Comparison of ENCODE assay signal across 1 cellular context in the genomic region with DNA sequence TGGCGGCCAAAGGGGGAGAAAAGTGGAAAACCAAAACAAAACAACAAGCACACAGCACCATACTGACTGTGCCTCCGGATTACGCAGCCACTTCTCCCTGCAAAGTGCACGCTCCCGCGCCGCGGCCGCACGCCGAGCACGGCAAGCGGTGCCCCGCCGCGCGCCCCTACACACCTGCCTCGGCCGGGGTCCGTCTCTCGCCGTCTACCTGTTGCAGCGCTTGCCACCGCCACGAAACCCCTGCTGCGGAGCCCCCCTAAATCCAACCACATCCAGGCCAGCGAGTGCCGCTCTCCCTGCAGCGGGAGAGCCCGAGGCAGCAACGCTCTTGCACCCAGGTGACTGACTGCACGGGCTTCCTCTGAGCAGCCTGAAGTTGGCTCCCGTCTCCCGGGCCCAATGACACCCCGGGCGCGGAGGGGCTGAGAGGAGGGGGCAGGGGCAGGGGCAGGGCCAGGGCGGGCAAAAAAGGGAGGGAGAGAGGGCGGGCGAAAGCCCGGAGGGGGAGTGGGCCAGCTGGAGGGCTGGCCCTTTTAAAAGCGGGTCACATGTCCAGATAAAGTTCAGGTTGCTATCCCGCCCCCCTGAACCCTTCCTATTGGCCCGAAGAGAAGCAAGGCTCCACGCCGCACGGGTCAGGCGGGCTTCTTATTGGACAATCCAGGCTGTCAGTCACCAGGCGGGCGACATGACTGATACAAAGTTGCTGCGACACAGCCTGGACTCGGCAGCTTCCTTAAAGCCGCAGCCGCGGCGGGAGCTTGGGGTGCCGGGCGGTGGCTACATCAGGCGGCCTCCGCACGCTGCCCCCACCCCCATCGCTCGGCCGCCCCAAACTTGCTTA.
TF ChIP-seq lines count a peak whose summit lies in the region.

Gene NR3C2 (minus strand): TSS at position 429 of the 844 bp plus-strand sequence.

TF ChIP-seq in HepG2, 621 proteins besides CTCF, POLR2A, EP300 and RAD21 (continued from another document and continues in another):
- peak; percentile 31; the same call in 1 of the 2 replicates for TF ChIP-seq ZBED4 (CRISPR knock-in tag; IDR thresholded peaks at IDR 0.05; ENCODE audit: borderline replicate concordance)
- no peak for TF ChIP-seq HNF1A (IDR thresholded peaks at IDR 0.05; ENCODE audit: low read depth)
- TF ChIP-seq HNF1A (CRISPR knock-in tag; IDR thresholded peaks at IDR 0.05; ENCODE audit: borderline replicate concordance): peak; percentile 46; the same call in 1 of the 2 replicates
- TF ChIP-seq YY1 (IDR thresholded peaks at IDR 0.05; ENCODE audit: insufficient read depth, insufficient replicate concordance, low read depth, low read length): peak; percentile 25
- TF ChIP-seq, protein P1, sequence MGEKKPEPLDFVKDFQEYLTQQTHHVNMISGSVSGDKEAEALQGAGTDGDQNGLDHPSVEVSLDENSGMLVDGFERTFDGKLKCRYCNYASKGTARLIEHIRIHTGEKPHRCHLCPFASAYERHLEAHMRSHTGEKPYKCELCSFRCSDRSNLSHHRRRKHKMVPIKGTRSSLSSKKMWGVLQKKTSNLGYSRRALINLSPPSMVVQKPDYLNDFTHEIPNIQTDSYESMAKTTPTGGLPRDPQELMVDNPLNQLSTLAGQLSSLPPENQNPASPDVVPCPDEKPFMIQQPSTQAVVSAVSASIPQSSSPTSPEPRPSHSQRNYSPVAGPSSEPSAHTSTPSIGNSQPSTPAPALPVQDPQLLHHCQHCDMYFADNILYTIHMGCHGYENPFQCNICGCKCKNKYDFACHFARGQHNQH (CRISPR knock-in tag; IDR thresholded peaks at IDR 0.05): peak; percentile 71
- peak; percentile 9 for TF ChIP-seq XRCC5 (optimal IDR thresholded peaks at IDR 0.05; ENCODE audit: low read length)
- TF ChIP-seq HNRNPLL (IDR thresholded peaks at IDR 0.05; ENCODE audit: low read depth, low read length, poor library complexity, severe bottlenecking): peak; percentile 29
- TF ChIP-seq ZNF570 (CRISPR knock-in tag; IDR thresholded peaks at IDR 0.05; ENCODE audit: borderline replicate concordance): no peak
- 0 out of 2 replicates have a peak, but pooled peaks have one; percentile 42 for TF ChIP-seq KMT2A (CRISPR knock-in tag; IDR thresholded peaks at IDR 0.05)
- TF ChIP-seq THAP9 (CRISPR knock-in tag; IDR thresholded peaks at IDR 0.05; ENCODE audit: borderline replicate concordance): peak; percentile 41; the same call in 1 of the 2 replicates
- peak; percentile 69 for TF ChIP-seq GABPB1 (CRISPR knock-in tag; IDR thresholded peaks at IDR 0.05)
- TF ChIP-seq ZNF704 (CRISPR knock-in tag; IDR thresholded peaks at IDR 0.05; ENCODE audit: borderline replicate concordance): 0 out of 2 replicates have a peak, but pooled peaks have one; percentile 41
- TF ChIP-seq DNMT1 (CRISPR knock-in tag; IDR thresholded peaks at IDR 0.05): no peak
- peak; percentile 53 for TF ChIP-seq ZNF883 (CRISPR knock-in tag; IDR thresholded peaks at IDR 0.05; ENCODE audit: not compliant biosample characterization)
- TF ChIP-seq ZNF567 (CRISPR knock-in tag; IDR thresholded peaks at IDR 0.05; ENCODE audit: borderline replicate concordance): no peak
- TF ChIP-seq KLF11 (CRISPR knock-in tag; IDR thresholded peaks at IDR 0.05): no peak
- TF ChIP-seq ZNF768 (CRISPR knock-in tag; IDR thresholded peaks at IDR 0.05): peak; percentile 19; the same call in 1 of the 2 replicates
- TF ChIP-seq SPEN (CRISPR knock-in tag; IDR thresholded peaks at IDR 0.05; ENCODE audit: low read depth): peak; percentile 21; the same call in 1 of the 2 replicates
- 0 out of 2 replicates have a peak, but pooled peaks have one; percentile 50 for TF ChIP-seq KAT8 (CRISPR knock-in tag; IDR thresholded peaks at IDR 0.05)
- peak; percentile 67; the same call in 1 of the 2 replicates for TF ChIP-seq KDM5B (CRISPR knock-in tag; IDR thresholded peaks at IDR 0.05; ENCODE audit: borderline replicate concordance)
- peak; percentile 69 for TF ChIP-seq ZFP82 (CRISPR knock-in tag; IDR thresholded peaks at IDR 0.05; ENCODE audit: borderline replicate concordance)
- peak; percentile 74 for TF ChIP-seq CREM (IDR thresholded peaks at IDR 0.05)
- TF ChIP-seq CREM (CRISPR knock-in tag; IDR thresholded peaks at IDR 0.05): no peak
- TF ChIP-seq CREB1 (IDR thresholded peaks at IDR 0.05): peak; percentile 82
- TF ChIP-seq CREB1 (CRISPR knock-in tag; IDR thresholded peaks at IDR 0.05): peak; percentile 84
- TF ChIP-seq MAZ (IDR thresholded peaks at IDR 0.05; ENCODE audit: borderline replicate concordance, low read depth, low read length): peak; percentile 48
- peak; percentile 56; the same call in 1 of the 2 replicates for TF ChIP-seq MAZ (CRISPR knock-in tag; IDR thresholded peaks at IDR 0.05; ENCODE audit: low read depth)
- TF ChIP-seq MYC (CRISPR knock-in tag; IDR thresholded peaks at IDR 0.05; ENCODE audit: borderline replicate concordance): 0 out of 2 replicates have a peak, but pooled peaks have one; percentile 19
- TF ChIP-seq, protein P2, sequence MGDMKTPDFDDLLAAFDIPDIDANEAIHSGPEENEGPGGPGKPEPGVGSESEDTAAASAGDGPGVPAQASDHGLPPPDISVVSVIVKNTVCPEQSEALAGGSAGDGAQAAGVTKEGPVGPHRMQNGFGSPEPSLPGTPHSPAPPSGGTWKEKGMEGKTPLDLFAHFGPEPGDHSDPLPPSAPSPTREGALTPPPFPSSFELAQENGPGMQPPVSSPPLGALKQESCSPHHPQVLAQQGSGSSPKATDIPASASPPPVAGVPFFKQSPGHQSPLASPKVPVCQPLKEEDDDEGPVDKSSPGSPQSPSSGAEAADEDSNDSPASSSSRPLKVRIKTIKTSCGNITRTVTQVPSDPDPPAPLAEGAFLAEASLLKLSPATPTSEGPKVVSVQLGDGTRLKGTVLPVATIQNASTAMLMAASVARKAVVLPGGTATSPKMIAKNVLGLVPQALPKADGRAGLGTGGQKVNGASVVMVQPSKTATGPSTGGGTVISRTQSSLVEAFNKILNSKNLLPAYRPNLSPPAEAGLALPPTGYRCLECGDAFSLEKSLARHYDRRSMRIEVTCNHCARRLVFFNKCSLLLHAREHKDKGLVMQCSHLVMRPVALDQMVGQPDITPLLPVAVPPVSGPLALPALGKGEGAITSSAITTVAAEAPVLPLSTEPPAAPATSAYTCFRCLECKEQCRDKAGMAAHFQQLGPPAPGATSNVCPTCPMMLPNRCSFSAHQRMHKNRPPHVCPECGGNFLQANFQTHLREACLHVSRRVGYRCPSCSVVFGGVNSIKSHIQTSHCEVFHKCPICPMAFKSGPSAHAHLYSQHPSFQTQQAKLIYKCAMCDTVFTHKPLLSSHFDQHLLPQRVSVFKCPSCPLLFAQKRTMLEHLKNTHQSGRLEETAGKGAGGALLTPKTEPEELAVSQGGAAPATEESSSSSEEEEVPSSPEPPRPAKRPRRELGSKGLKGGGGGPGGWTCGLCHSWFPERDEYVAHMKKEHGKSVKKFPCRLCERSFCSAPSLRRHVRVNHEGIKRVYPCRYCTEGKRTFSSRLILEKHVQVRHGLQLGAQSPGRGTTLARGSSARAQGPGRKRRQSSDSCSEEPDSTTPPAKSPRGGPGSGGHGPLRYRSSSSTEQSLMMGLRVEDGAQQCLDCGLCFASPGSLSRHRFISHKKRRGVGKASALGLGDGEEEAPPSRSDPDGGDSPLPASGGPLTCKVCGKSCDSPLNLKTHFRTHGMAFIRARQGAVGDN (CRISPR knock-in tag; IDR thresholded peaks at IDR 0.05): peak; percentile 69
- TF ChIP-seq, protein P3, sequence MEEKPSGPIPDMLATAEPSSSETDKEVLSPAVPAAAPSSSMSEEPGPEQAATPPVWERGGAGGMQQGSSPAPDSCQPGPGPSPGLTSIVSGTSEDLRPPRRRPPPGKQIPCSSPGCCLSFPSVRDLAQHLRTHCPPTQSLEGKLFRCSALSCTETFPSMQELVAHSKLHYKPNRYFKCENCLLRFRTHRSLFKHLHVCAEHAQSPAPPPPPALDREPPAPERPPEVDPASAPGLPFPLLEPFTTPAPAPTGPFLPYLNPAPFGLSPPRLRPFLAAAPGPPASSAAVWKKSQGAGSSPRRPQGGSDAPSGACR (CRISPR knock-in tag; IDR thresholded peaks at IDR 0.05): 0 out of 2 replicates have a peak, but pooled peaks have one; percentile 45
- peak; percentile 19; the same call in 1 of the 2 replicates for TF ChIP-seq NFKB2 (CRISPR knock-in tag; IDR thresholded peaks at IDR 0.05; ENCODE audit: borderline replicate concordance)
- TF ChIP-seq, protein P4, sequence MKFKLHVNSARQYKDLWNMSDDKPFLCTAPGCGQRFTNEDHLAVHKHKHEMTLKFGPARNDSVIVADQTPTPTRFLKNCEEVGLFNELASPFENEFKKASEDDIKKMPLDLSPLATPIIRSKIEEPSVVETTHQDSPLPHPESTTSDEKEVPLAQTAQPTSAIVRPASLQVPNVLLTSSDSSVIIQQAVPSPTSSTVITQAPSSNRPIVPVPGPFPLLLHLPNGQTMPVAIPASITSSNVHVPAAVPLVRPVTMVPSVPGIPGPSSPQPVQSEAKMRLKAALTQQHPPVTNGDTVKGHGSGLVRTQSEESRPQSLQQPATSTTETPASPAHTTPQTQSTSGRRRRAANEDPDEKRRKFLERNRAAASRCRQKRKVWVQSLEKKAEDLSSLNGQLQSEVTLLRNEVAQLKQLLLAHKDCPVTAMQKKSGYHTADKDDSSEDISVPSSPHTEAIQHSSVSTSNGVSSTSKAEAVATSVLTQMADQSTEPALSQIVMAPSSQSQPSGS (CRISPR knock-in tag; IDR thresholded peaks at IDR 0.05): no peak
